ENCODE assay signal across 16 cellular contexts in genomic region chr17:27904534-27904933, GRCh38.
"Had no signal": no experiment of that assay in that cellular context is flagged by ENCODE, and none has a peak within 500 bp of the region (broad histone marks: within the 10 kb centered on the region; RNA-seq: fewer than 3 reads in every experiment).

No MANE protein-coding gene starts in this region.

- H3K4me3 ChIP-seq: coronary artery, dorsolateral prefrontal cortex, esophagus muscularis mucosa, gastroesophageal sphincter, heart right ventricle, left lung, lower lobe of right lung had no signal

- H3K27me3 ChIP-seq: dorsolateral prefrontal cortex, left lung had no signal

- H3K36me3 ChIP-seq: esophagus muscularis mucosa, gastroesophageal sphincter, heart right ventricle, left lung, lower lobe of right lung had no signal

- H3K9me3 ChIP-seq: gastroesophageal sphincter, heart right ventricle, left lung, lower lobe of right lung had no signal

- ATAC-seq: foreskin keratinocyte, gastroesophageal sphincter, heart right ventricle, left cardiac atrium, left lung, left ventricle myocardium superior, lower lobe of right lung had no signal

- H3K4me1 ChIP-seq: esophagus muscularis mucosa, foreskin keratinocyte, gastroesophageal sphincter, heart right ventricle, left lung, lower lobe of right lung had no signal

- DNase-seq: dermis blood vessel endothelial cell; dorsolateral prefrontal cortex; effector CD4-positive, alpha-beta T cell; effector memory CD4-positive, alpha-beta T cell; foreskin keratinocyte; heart right ventricle; hippocampal formation; left cardiac atrium; left lung; left ventricle myocardium superior; lower lobe of right lung; mesendoderm; midbrain had no signal

- H3K27ac ChIP-seq: coronary artery, esophagus muscularis mucosa, foreskin keratinocyte, gastroesophageal sphincter, heart right ventricle, left lung, lower lobe of right lung had no signal
